10 cellular contexts compared by ENCODE assay signal in the genomic region with DNA sequence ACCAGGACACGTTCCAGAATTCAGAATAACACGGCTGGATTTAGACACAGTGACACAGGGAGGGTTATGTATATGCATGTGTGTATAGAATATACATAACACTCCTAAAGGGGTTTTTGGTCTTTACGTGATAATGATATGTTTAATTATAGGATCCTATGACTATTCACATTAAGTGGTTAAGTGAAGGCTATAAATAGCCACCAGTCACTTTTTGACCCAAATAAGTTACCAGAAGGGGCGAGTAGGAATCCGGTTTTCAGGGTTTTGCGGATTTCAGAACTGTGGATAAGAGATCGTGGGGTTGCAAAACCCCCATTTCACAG. TPM values are rescaled to one million over a fixed set of nuclear protein-coding genes. Genes with fewer than 3 reads are reported as not detected.
DNase-seq lines count a peak whose midpoint lies in the region; ATAC-seq and TF ChIP-seq lines count a peak whose summit lies in the region.
"Had no signal": no experiment of that assay in that cellular context is flagged by ENCODE, and none has a peak within 500 bp of the region (broad histone marks: within the 10 kb centered on the region; RNA-seq: fewer than 3 reads in every experiment).

No MANE protein-coding gene starts in this region.

- peak overlapping the region; percentile 59 for H3K4me2 ChIP-seq in HCT116 (ENCODE audit: low read length)

- peaks cover 4% of the 10 kb centered on the region for H3K4me1 ChIP-seq in A673 (ENCODE audit: insufficient read depth, low read length, poor library complexity, severe bottlenecking)
- peaks cover 11 to 16% of the 10 kb centered on the region in 2 experiments for H3K4me1 ChIP-seq in HCT116 (ENCODE audit: control insufficient read depth in 1 of 2, insufficient read depth in 2 of 2, low read length in 2 of 2)
- H3K4me1 ChIP-seq in body of pancreas: peaks cover 20% of the 10 kb centered on the region
- peaks cover 4% of the 10 kb centered on the region for H3K4me1 ChIP-seq in foreskin keratinocyte

- no peaks in the 10 kb centered on the region for H3K9me2 ChIP-seq in HCT116 (ENCODE audit: insufficient read depth)

- TF ChIP-seq RAD21 in HCT116 (IDR thresholded peaks at IDR 0.05; ENCODE audit: low read depth): no peak

- POLR2A ChIA-PET in A673 (lab: Charles Lee; ENCODE audit: low non-redundant PET): no interaction called here
- POLR2A ChIA-PET in HCT116 (lab: Charles Lee): interaction anchor here (0.8 to 1.2 kb wide), 3 partner anchors 9 to 155 kb away, joined by 3 to 14 read pairs (median 5); a partner anchor contains a TSS

- H3K9me3 ChIP-seq in A673 (ENCODE audit: low read depth, low read length, poor library complexity, severe bottlenecking) (no peaks in the 10 kb centered on the region), HCT116 (ENCODE audit: control insufficient read depth in 1 of 2, insufficient read depth in 1 of 2, low read depth in 1 of 2, low read length in 2 of 2) (no peaks in the 10 kb centered on the region), body of pancreas (no peaks in the 10 kb centered on the region)

- no peak for TF ChIP-seq CTCF in A673 (conservative IDR thresholded peaks at IDR 0.05; ENCODE audit: low read depth, low read length)
- no peak for TF ChIP-seq CTCF in HCT116 (IDR thresholded peaks at IDR 0.05 in 2 of 3, conservative IDR thresholded peaks at IDR 0.05 in 1 of 3; ENCODE audit: borderline replicate concordance in 1 of 3, insufficient read depth in 1 of 3, low read depth in 2 of 3, low read length in 2 of 3)
- no peak for TF ChIP-seq CTCF in body of pancreas (IDR thresholded peaks at IDR 0.05)
- no peak for TF ChIP-seq CTCF in nephron (IDR thresholded peaks at IDR 0.05; ENCODE audit: unreplicated experiment in 3 of 3)
- TF ChIP-seq CTCF in foreskin keratinocyte (conservative IDR thresholded peaks at IDR 0.05): no peak

- H3K79me2 ChIP-seq in HCT116 (ENCODE audit: insufficient read depth, low read length): no peaks in the 10 kb centered on the region

- H2AFZ ChIP-seq in HCT116 (ENCODE audit: low read depth, low read length, poor library complexity, severe bottlenecking): no peak overlapping the region

- H3K27me3 Mint-ChIP-seq in nephron (ENCODE audit: low read depth): peaks cover 4% of the 10 kb centered on the region
- H3K27me3 Mint-ChIP-seq: activated CD4-positive, alpha-beta T cell treated with anti-CD3 and anti-CD28 coated beads for 36 hours had no signal

- H3K4me3 ChIP-seq in A673 (ENCODE audit: low read depth, low read length, poor library complexity, severe bottlenecking) (peak overlapping the region; percentile 19), HCT116 (replicated peaks in 1 of 2; ENCODE audit: low read depth in 1 of 2, low read length in 2 of 2) (no peak overlapping the region), body of pancreas (no peak overlapping the region)

- intact Hi-C loops in A673 (cut with micrococcal nuclease; ENCODE audit: unreplicated experiment): no loop called here
- intact Hi-C loops in HCT116 (cut with micrococcal nuclease): loop anchor here (5.0 kb wide), 1 partner anchor 163 kb away; no protein-coding TSS in a partner anchor
- intact Hi-C loops in body of pancreas (cut with DNase I): no loop called here

- H3K9me3 Mint-ChIP-seq in nephron: peaks cover 5% of the 10 kb centered on the region

- RAD21 ChIA-PET in HCT116 (lab: Charles Lee; ENCODE audit: low non-redundant PET in 1 of 2, low total read pairs in 2 of 2, uncharacterized antibody in 2 of 2, unreplicated experiment in 2 of 2): no interaction called here

- TF ChIP-seq POLR2A in HCT116 (IDR thresholded peaks at IDR 0.05; ENCODE audit: borderline replicate concordance, extremely low read depth, insufficient read depth, insufficient read length) (no peak), body of pancreas (IDR thresholded peaks at IDR 0.05) (no peak)

- no TSS peak for BruUV-seq in A673 (replicated peaks; lab: Mats Ljungman, UMichigan)
- no TSS peak for BruUV-seq in HCT116 (replicated peaks; lab: Mats Ljungman, UMichigan)

- H3K4me1 Mint-ChIP-seq in nephron: peaks cover 10% of the 10 kb centered on the region

- H3K27ac Mint-ChIP-seq in nephron: peak overlapping the region in 1 of 3 experiments; percentile 30
- H3K27ac Mint-ChIP-seq: activated CD4-positive, alpha-beta T cell treated with anti-CD3 and anti-CD28 coated beads for 36 hours had no signal

- peaks cover 14% of the 10 kb centered on the region for H3K36me3 Mint-ChIP-seq in nephron (ENCODE audit: low read depth)

- no peaks in the 10 kb centered on the region for H4K20me1 ChIP-seq in HCT116 (ENCODE audit: insufficient read depth)

- H3K9ac ChIP-seq in HCT116 (ENCODE audit: low read length): no peak overlapping the region

- 33 to 36% methylated on average over 7 of the region's 7 CpGs for WGBS in body of pancreas, 2 donors

- H3K4me3 Mint-ChIP-seq in nephron: peak overlapping the region; percentile 33 to 70 (median 55)

- DNase-seq in A673 (ENCODE audit: low spot score): no peak
- no peak for DNase-seq in HCT116 (ENCODE audit: low read depth, low spot score)
- DNase-seq in body of pancreas: no peak
- DNase-seq in foreskin keratinocyte: no peak
- no peak for DNase-seq in kidney tubule cell (ENCODE audit: low spot score)

- ATAC-seq in HCT116 (no peak), body of pancreas (no peak), HG03354 (IDR thresholded peaks at IDR 0.05; ENCODE audit: poor library complexity, severe bottlenecking, unreplicated experiment) (no peak), HG03432 (IDR thresholded peaks at IDR 0.05; ENCODE audit: unreplicated experiment) (no peak), foreskin keratinocyte (no peak)

- H3K36me3 ChIP-seq in A673 (ENCODE audit: insufficient read depth, low read length, poor library complexity, severe bottlenecking): no peaks in the 10 kb centered on the region
- no peaks in the 10 kb centered on the region for H3K36me3 ChIP-seq in HCT116 (ENCODE audit: control insufficient read depth in 1 of 2, insufficient read depth in 2 of 2, low read length in 2 of 2)
- H3K36me3 ChIP-seq in body of pancreas (replicated peaks in 1 of 2; ENCODE audit: insufficient read depth in 1 of 2, low read depth in 2 of 2): no peaks in the 10 kb centered on the region

- H3K27ac ChIP-seq in A673 (ENCODE audit: low read depth, low read length, poor library complexity, severe bottlenecking): no peak overlapping the region
- H3K27ac ChIP-seq in HCT116 (ENCODE audit: low read depth, low read length): no peak overlapping the region
- peak overlapping the region; percentile 18 to 82 (median 74) for H3K27ac ChIP-seq in body of pancreas
- H3K27ac ChIP-seq in foreskin keratinocyte: no peak overlapping the region
- H3K27ac ChIP-seq: epithelial cell of prostate had no signal

- H3K27me3 ChIP-seq in A673 (replicated peaks; ENCODE audit: insufficient read depth, low read depth, low read length, poor library complexity): no peaks in the 10 kb centered on the region
- no peaks in the 10 kb centered on the region for H3K27me3 ChIP-seq in HCT116 (ENCODE audit: insufficient read depth, low read length)
- H3K27me3 ChIP-seq in body of pancreas: no peaks in the 10 kb centered on the region
- H3K27me3 ChIP-seq in foreskin keratinocyte: no peaks in the 10 kb centered on the region

- CTCF ChIA-PET in A673 (lab: Charles Lee) (interaction anchor here (0.6 to 1.2 kb wide), 3 partner anchors 41 to 154 kb away, joined by 3 to 4 read pairs (median 3); no protein-coding TSS in a partner anchor), HCT116 (lab: Charles Lee) (interaction anchor here (0.6 to 1.9 kb wide), 8 partner anchors 10 to 165 kb away, joined by 3 to 9 read pairs (median 4); a partner anchor contains a TSS)

TF ChIP-seq in HCT116, 20 proteins besides CTCF, POLR2A, EP300 and RAD21 (continues in another document):
- TF ChIP-seq POLR2AphosphoS5 (IDR thresholded peaks at IDR 0.05; ENCODE audit: low read depth, low read length) (no peak), ELF1 (IDR thresholded peaks at IDR 0.05; ENCODE audit: borderline replicate concordance, low read depth) (no peak)

RNA-seq across cellular contexts. Expression of a gene that starts 6.9 kb away (rescaled TPM):
- not detected in 2 replicates for total RNA-seq in A673 (2021)
- total RNA-seq in HCT116 (2021; ENCODE audit: unreplicated experiment): not detected
- polyA plus RNA-seq in HCT116 (2012): 0.12 and 0.14 TPM in 2 replicates
- total RNA-seq in body of pancreas: not detected
- total RNA-seq in foreskin keratinocyte: 0.07 and 0.11 TPM in 2 replicates
- polyA plus RNA-seq in foreskin keratinocyte: 0.08 and 0.10 TPM in 2 replicates

RNA-seq across cellular contexts. Expression of a gene that starts 9.5 kb away (rescaled TPM):
- total RNA-seq in A673 (2021) (15.2 and 17.3 TPM in 2 replicates), HCT116 (2021; ENCODE audit: unreplicated experiment) (18.5 TPM), body of pancreas (10 to 100 TPM; 19.1 to 21.0 TPM), foreskin keratinocyte (36.7 and 43.7 TPM in 2 replicates)
- polyA plus RNA-seq in HCT116 (2012): 13.9 and 14.8 TPM in 2 replicates
- polyA plus RNA-seq in foreskin keratinocyte: 44.4 and 53.7 TPM in 2 replicates

RNA-seq across cellular contexts. Expression of a gene that starts 10.6 kb away (rescaled TPM):
- total RNA-seq in A673 (2021) (116 and 132 TPM in 2 replicates), HCT116 (2021; ENCODE audit: unreplicated experiment) (101 TPM), body of pancreas (10 to 100 TPM; 11.5 to 14.0 TPM), foreskin keratinocyte (56.6 and 70.7 TPM in 2 replicates)
- polyA plus RNA-seq in HCT116 (2012): 49.1 and 49.4 TPM in 2 replicates
- 66.8 and 71.6 TPM in 2 replicates for polyA plus RNA-seq in foreskin keratinocyte

RNA-seq across cellular contexts. Expression of a gene that starts 15.9 kb away (rescaled TPM):
- total RNA-seq in A673 (2021) (32.2 and 39.4 TPM in 2 replicates), HCT116 (2021; ENCODE audit: unreplicated experiment) (43.8 TPM), body of pancreas (1 to 10 TPM; 2.9 to 3.6 TPM), foreskin keratinocyte (5.3 and 6.3 TPM in 2 replicates)
- polyA plus RNA-seq in HCT116 (2012): 24.1 and 29.2 TPM in 2 replicates
- polyA plus RNA-seq in foreskin keratinocyte: 6.2 and 7.3 TPM in 2 replicates

RNA-seq across cellular contexts. Expression of a gene that starts 24.1 kb away (rescaled TPM):
- total RNA-seq in A673 (2021) (260 and 266 TPM in 2 replicates), HCT116 (2021; ENCODE audit: unreplicated experiment) (254 TPM), body of pancreas (100 to 1,000 TPM; 192 to 209 TPM), foreskin keratinocyte (255 and 258 TPM in 2 replicates)
- 241 and 250 TPM in 2 replicates for polyA plus RNA-seq in HCT116 (2012)
- polyA plus RNA-seq in foreskin keratinocyte: 319 and 336 TPM in 2 replicates

Comparison
In these comparisons a context has a peak if more than half of its experiments do, and no peak if none do; other contexts are left out.
1. H3K27ac ChIP-seq: peak in body of pancreas (4 of 4); none in A673 (single experiment), HCT116 (single experiment) and foreskin keratinocyte (single experiment).